In genomic region chr9:132274861-132275260, GRCh38 we compare ENCODE assay signal across 17 cellular contexts.
"Had no signal": no experiment of that assay in that cellular context is flagged by ENCODE, and none has a peak within 500 bp of the region (broad histone marks: within the 10 kb centered on the region; RNA-seq: fewer than 3 reads in every experiment).

No MANE protein-coding gene starts in this region.

- H3K4me3 ChIP-seq: esophagus muscularis mucosa, gastrocnemius medialis, heart right ventricle, right atrium auricular region, sigmoid colon, skin epidermis, tibial artery, upper lobe of left lung, uterus had no signal

- H3K27me3 ChIP-seq: esophagus muscularis mucosa, gastrocnemius medialis, heart right ventricle, right atrium auricular region, sigmoid colon, tibial artery, upper lobe of left lung, uterus had no signal

- H3K27ac ChIP-seq: epithelial cell of prostate, esophagus muscularis mucosa, gastrocnemius medialis, heart right ventricle, right atrium auricular region, sigmoid colon, skin epidermis, tibial artery, upper lobe of left lung, uterus had no signal

- H3K9me3 ChIP-seq: esophagus muscularis mucosa, gastrocnemius medialis, heart right ventricle, right atrium auricular region, sigmoid colon, tibial artery, upper lobe of left lung, uterus had no signal

- H3K4me1 ChIP-seq: esophagus muscularis mucosa, heart right ventricle, right atrium auricular region, sigmoid colon, tibial artery, upper lobe of left lung, uterus had no signal

- H3K9me3 Mint-ChIP-seq: natural killer cell, neural crest cell had no signal

- ATAC-seq: gastrocnemius medialis; heart right ventricle; natural killer cell; stimulated activated naive CD8-positive, alpha-beta T cell treated with anti-CD3 and anti-CD28 coated beads, Interleukin-15, Interleukin-2, amounts not matched to agents 100 U/mL and 50 U/mL, for 24 hours had no signal

- H3K4me1 Mint-ChIP-seq: neural crest cell had no signal

- H3K4me3 Mint-ChIP-seq: natural killer cell, neural crest cell had no signal

- DNase-seq: effector memory CD4-positive, alpha-beta T cell; gastrocnemius medialis; heart right ventricle; hypothalamus; kidney glomerular epithelial cell; natural killer cell; posterior cingulate gyrus; sigmoid colon; stimulated activated naive CD8-positive, alpha-beta T cell treated with anti-CD3 and anti-CD28 coated beads, Interleukin-15, Interleukin-2, amounts not matched to agents 100 U/mL and 50 U/mL, for 24 hours; tibial artery; upper lobe of left lung; uterus had no signal

- H3K36me3 ChIP-seq: uterus had no signal
